In genomic region chr10:128463991-128464755, GRCh38 we compare ENCODE assay signal across 9 cellular contexts.
DNase-seq lines count a peak whose midpoint lies in the region; ATAC-seq and TF ChIP-seq lines count a peak whose summit lies in the region.
"Had no signal": no experiment of that assay in that cellular context is flagged by ENCODE, and none has a peak within 500 bp of the region (broad histone marks: within the 10 kb centered on the region; RNA-seq: fewer than 3 reads in every experiment).

No MANE protein-coding gene starts in this region.

- DNase-seq in DMS153 treated with DMSO at 0.1 percent for 48 hours (lab: John Stamatoyannopoulos, UW; ENCODE audit: unreplicated experiment) (peak; percentile 23), LoVo (ENCODE audit: low spot score) (peak; percentile 77), chondrocyte (ENCODE audit: low spot score) (peak; percentile 93), myocyte (ENCODE audit: low read depth) (peak; percentile 7)
- DNase-seq: activated naive CD8-positive, alpha-beta T cell treated with anti-CD3 and anti-CD28 coated beads, Interleukin-2, amount 10 ng/mL, durations not matched to agents 7 days and 5 days had no signal

- H3K4me3 Mint-ChIP-seq in chondrocyte (ENCODE audit: unreplicated experiment): no peak overlapping the region
- H3K4me3 Mint-ChIP-seq: activated naive CD8-positive, alpha-beta T cell treated with anti-CD3 and anti-CD28 coated beads, Interleukin-2, amount 10 ng/mL, durations not matched to agents 7 days and 5 days had no signal

- no peaks in the 10 kb centered on the region for H3K27me3 Mint-ChIP-seq in chondrocyte (ENCODE audit: low read depth)
- H3K27me3 Mint-ChIP-seq: activated naive CD8-positive, alpha-beta T cell treated with anti-CD3 and anti-CD28 coated beads, Interleukin-2, amount 10 ng/mL, durations not matched to agents 7 days and 5 days had no signal

- H3K4me1 Mint-ChIP-seq in chondrocyte (ENCODE audit: low read depth): no peaks in the 10 kb centered on the region
- H3K4me1 Mint-ChIP-seq: activated naive CD8-positive, alpha-beta T cell treated with anti-CD3 and anti-CD28 coated beads, Interleukin-2, amount 10 ng/mL, durations not matched to agents 7 days and 5 days had no signal

- H3K36me3 Mint-ChIP-seq in chondrocyte (ENCODE audit: low read depth): no peaks in the 10 kb centered on the region
- H3K36me3 Mint-ChIP-seq: activated naive CD8-positive, alpha-beta T cell treated with anti-CD3 and anti-CD28 coated beads, Interleukin-2, amount 10 ng/mL, durations not matched to agents 7 days and 5 days had no signal

- H3K27ac Mint-ChIP-seq in chondrocyte (ENCODE audit: unreplicated experiment): no peak overlapping the region
- H3K27ac Mint-ChIP-seq: activated naive CD8-positive, alpha-beta T cell treated with anti-CD3 and anti-CD28 coated beads, Interleukin-2, amount 10 ng/mL, durations not matched to agents 7 days and 5 days had no signal

- no peak for ATAC-seq in HG03095 (IDR thresholded peaks at IDR 0.05; ENCODE audit: unreplicated experiment)
- ATAC-seq in GM21723 (IDR thresholded peaks at IDR 0.05; ENCODE audit: unreplicated experiment): no peak
- ATAC-seq in GM21381 (IDR thresholded peaks at IDR 0.05; ENCODE audit: unreplicated experiment): no peak
- no peak for ATAC-seq in GM18868 (IDR thresholded peaks at IDR 0.05; ENCODE audit: unreplicated experiment)

- peaks cover 12% of the 10 kb centered on the region for H3K9me3 Mint-ChIP-seq in chondrocyte (ENCODE audit: low read depth)

- TF ChIP-seq CTCF in chondrocyte (IDR thresholded peaks at IDR 0.05): no peak

Comparison
In these comparisons a context has a peak if more than half of its experiments do, and no peak if none do; other contexts are left out.
1. DNase-seq: peak in every context shown above with its lines; median percentile 93 in chondrocyte; 77 in LoVo; 23 in DMS153 treated with DMSO at 0.1 percent for 48 hours; 7 in myocyte.